Comparison of ENCODE assay signal across 18 cellular contexts in the genomic region with DNA sequence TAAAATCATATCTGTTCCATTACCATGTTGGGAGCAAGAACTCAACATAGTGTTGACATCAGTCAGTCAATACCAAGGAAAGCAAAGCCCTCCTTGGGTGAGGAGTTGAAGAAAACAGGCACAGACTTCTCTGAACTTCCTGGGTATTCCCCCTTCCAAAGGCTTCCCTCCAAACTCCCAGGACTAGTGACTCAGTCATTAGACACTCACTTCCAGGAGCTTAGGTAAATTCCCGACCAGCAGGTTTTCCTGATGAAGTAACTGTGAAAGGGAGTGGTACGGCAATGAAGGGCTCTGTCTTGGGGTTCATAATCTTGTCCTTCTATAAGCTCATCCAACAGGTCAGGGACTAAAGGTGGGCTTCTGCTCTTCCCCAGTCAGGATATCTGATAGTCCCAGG.
DNase-seq lines count a peak whose midpoint lies in the region; ATAC-seq, FAIRE-seq and TF ChIP-seq lines count a peak whose summit lies in the region.
"Had no signal": no experiment of that assay in that cellular context is flagged by ENCODE, and none has a peak within 500 bp of the region (broad histone marks: within the 10 kb centered on the region; RNA-seq: fewer than 3 reads in every experiment).

No MANE protein-coding gene starts in this region.

- no peaks in the 10 kb centered on the region for H3K4me1 ChIP-seq in breast epithelium
- H3K4me1 ChIP-seq in adrenal gland (replicated peaks in 1 of 2), result no peaks in the 10 kb centered on the region
- H3K4me1 ChIP-seq: body of pancreas, thyroid gland had no signal

- H3K4me3 ChIP-seq in breast epithelium, result no peak overlapping the region
- H3K4me3 ChIP-seq in adrenal gland, result no peak overlapping the region
- H3K4me3 ChIP-seq: body of pancreas, thyroid gland had no signal

- no TSS peak for BruUV-seq in MCF 10A (replicated peaks; lab: Mats Ljungman, UMichigan)

- H3K27me3 ChIP-seq in breast epithelium (no peaks in the 10 kb centered on the region), adrenal gland (no peaks in the 10 kb centered on the region)
- H3K27me3 ChIP-seq: body of pancreas, thyroid gland had no signal

- DNase-seq in MCF 10A (ENCODE audit: unreplicated experiment) (peak; percentile 92), breast epithelium (ENCODE audit: low spot score in 2 of 2) (no peak), astrocyte of the hippocampus (ENCODE audit: low read depth, low spot score) (peak; percentile 56), iPS DF 4.7 (ENCODE audit: extremely low read depth, low spot score) (peak; percentile 14), urothelium cell line (ENCODE audit: low spot score) (peak; percentile 66), adrenal gland (no peak), chondrocyte (ENCODE audit: low spot score) (no peak)
- DNase-seq: activated CD4-positive, alpha-beta memory T cell treated with anti-CD3 and anti-CD28 coated beads for 36 hours; body of pancreas; NCI-H187; NCI-H524 treated with DMSO at 0.1 percent for 48 hours; RPMI8226; stimulated activated CD4-positive, alpha-beta T cell treated with anti-CD3 and anti-CD28 coated beads, Interleukin-15, amount 100 ng/mL, for 24 hours; T1000; thyroid gland had no signal

- TF ChIP-seq CTCF in MCF 10A (IDR thresholded peaks at IDR 0.05; ENCODE audit: unreplicated experiment) (no peak), breast epithelium (IDR thresholded peaks at IDR 0.05) (no peak), adrenal gland (IDR thresholded peaks at IDR 0.05) (no peak), chondrocyte (IDR thresholded peaks at IDR 0.05) (no peak)

- H3K27me3 Mint-ChIP-seq in MCF 10A (ENCODE audit: insufficient read depth, unreplicated experiment), result no peaks in the 10 kb centered on the region
- H3K27me3 Mint-ChIP-seq in chondrocyte (ENCODE audit: low read depth), result no peaks in the 10 kb centered on the region
- H3K27me3 Mint-ChIP-seq: activated CD4-positive, alpha-beta memory T cell treated with anti-CD3 and anti-CD28 coated beads for 36 hours had no signal

- H3K4me1 Mint-ChIP-seq in MCF 10A (ENCODE audit: insufficient read depth, unreplicated experiment) (peaks cover 27% of the 10 kb centered on the region), chondrocyte (ENCODE audit: low read depth) (peaks cover 3% of the 10 kb centered on the region)

- no peak for TF ChIP-seq POLR2A in breast epithelium (IDR thresholded peaks at IDR 0.05)
- TF ChIP-seq POLR2A in adrenal gland (IDR thresholded peaks at IDR 0.05), result no peak

- H3K4me3 Mint-ChIP-seq in MCF 10A (ENCODE audit: unreplicated experiment) (no peak overlapping the region), chondrocyte (ENCODE audit: unreplicated experiment) (no peak overlapping the region)
- H3K4me3 Mint-ChIP-seq: activated CD4-positive, alpha-beta memory T cell treated with anti-CD3 and anti-CD28 coated beads for 36 hours had no signal

- H3K27ac ChIP-seq in breast epithelium (peak overlapping the region in 1 of 2 donors; percentile 9), adrenal gland (no peak overlapping the region)
- H3K27ac ChIP-seq: body of pancreas, KMS-11, thyroid gland had no signal

- H3K36me3 Mint-ChIP-seq in MCF 10A (ENCODE audit: insufficient read depth, unreplicated experiment) (no peaks in the 10 kb centered on the region), chondrocyte (ENCODE audit: low read depth) (no peaks in the 10 kb centered on the region)
- H3K36me3 Mint-ChIP-seq: activated CD4-positive, alpha-beta memory T cell treated with anti-CD3 and anti-CD28 coated beads for 36 hours had no signal

- H3K9me3 Mint-ChIP-seq in MCF 10A (ENCODE audit: unreplicated experiment) (no peaks in the 10 kb centered on the region), chondrocyte (ENCODE audit: low read depth) (no peaks in the 10 kb centered on the region)
- H3K9me3 Mint-ChIP-seq: activated CD4-positive, alpha-beta memory T cell treated with anti-CD3 and anti-CD28 coated beads for 36 hours had no signal

- WGBS in adrenal gland, 4 donors, result 83 to 94% (median 92%) methylated on average over 2 of the region's 2 CpGs

- CTCF ChIA-PET in MCF 10A (lab: Yijun Ruan, JAX), result no interaction called here

- no peaks in the 10 kb centered on the region for H3K9me3 ChIP-seq in breast epithelium
- H3K9me3 ChIP-seq in adrenal gland (replicated peaks in 1 of 3), result no peaks in the 10 kb centered on the region
- H3K9me3 ChIP-seq: body of pancreas, thyroid gland had no signal

- no peak for FAIRE-seq in urothelium cell line (lab: Jason Lieb, UNC)
- FAIRE-seq: endometrium had no signal

- ATAC-seq in GM19452 (IDR thresholded peaks at IDR 0.05; ENCODE audit: unreplicated experiment), result no peak
- ATAC-seq: body of pancreas had no signal

- POLR2A ChIA-PET in MCF 10A (lab: Yijun Ruan, JAX), result interaction anchor here (0.8 to 1.0 kb wide), 2 partner anchors 8 to 13 kb away, joined by 3 to 4 read pairs; no protein-coding TSS in a partner anchor

- H3K27ac Mint-ChIP-seq in MCF 10A (ENCODE audit: low read depth, unreplicated experiment) (peak overlapping the region; percentile 35), chondrocyte (ENCODE audit: unreplicated experiment) (no peak overlapping the region)
- H3K27ac Mint-ChIP-seq: activated CD4-positive, alpha-beta memory T cell treated with anti-CD3 and anti-CD28 coated beads for 36 hours had no signal

- intact Hi-C loops in MCF 10A (cut with micrococcal nuclease) (no loop called here), breast epithelium (cut with DNase I; ENCODE audit: low total_unique reads) (no loop called here), adrenal gland (cut with DNase I) (no loop called here)

- H3K36me3 ChIP-seq in breast epithelium, result no peaks in the 10 kb centered on the region
- H3K36me3 ChIP-seq in adrenal gland (replicated peaks in 1 of 2), result no peaks in the 10 kb centered on the region
- H3K36me3 ChIP-seq: thyroid gland had no signal

Comparison
In these comparisons a context has a peak if more than half of its experiments do, and no peak if none do; other contexts are left out.
1. DNase-seq: peak in MCF 10A (single experiment), astrocyte of the hippocampus (single experiment), iPS DF 4.7 (single experiment) and urothelium cell line (single experiment); none in breast epithelium (0 of 2), adrenal gland (0 of 7) and chondrocyte (single experiment).